ENCODE assay signal across 17 cellular contexts in genomic region chr10:70779685-70780369, GRCh38. TPM values are rescaled to one million over a fixed set of nuclear protein-coding genes. Genes with fewer than 3 reads are reported as not detected.
DNase-seq lines count a peak whose midpoint lies in the region; ATAC-seq and TF ChIP-seq lines count a peak whose summit lies in the region.
"Had no signal": no experiment of that assay in that cellular context is flagged by ENCODE, and none has a peak within 500 bp of the region (broad histone marks: within the 10 kb centered on the region; RNA-seq: fewer than 3 reads in every experiment).

No MANE protein-coding gene starts in this region.

- TF ChIP-seq EP300 in gastroesophageal sphincter (IDR thresholded peaks at IDR 0.05), result no peak

- peaks cover 6% of the 10 kb centered on the region for H3K4me1 Mint-ChIP-seq in T-helper 17 cell
- H3K4me1 Mint-ChIP-seq in CD8-positive, alpha-beta T cell (ENCODE audit: low read depth), result no peaks in the 10 kb centered on the region

- H3K4me3 Mint-ChIP-seq in T-helper 17 cell, result no peak overlapping the region
- H3K4me3 Mint-ChIP-seq in CD8-positive, alpha-beta T cell, result no peak overlapping the region
- H3K4me3 Mint-ChIP-seq: CD4-positive, alpha-beta T cell had no signal

- no peaks in the 10 kb centered on the region for H3K9me3 Mint-ChIP-seq in CD8-positive, alpha-beta T cell
- H3K9me3 Mint-ChIP-seq: CD4-positive, alpha-beta T cell had no signal

- CTCF ChIA-PET in CD8-positive, alpha-beta T cell (lab: Charles Lee), result interaction anchor here (0.8 kb wide), 1 partner anchor 230 kb away, joined by 3 read pairs; no protein-coding TSS in a partner anchor

- H3K36me3 ChIP-seq in heart left ventricle (no peaks in the 10 kb centered on the region), gastroesophageal sphincter (no peaks in the 10 kb centered on the region)
- H3K36me3 ChIP-seq in CD8-positive, alpha-beta T cell (ENCODE audit: insufficient read depth, low read length), result no peaks in the 10 kb centered on the region
- H3K36me3 ChIP-seq: MG63, SJSA1 had no signal

- H3K4me3 ChIP-seq in heart left ventricle (no peak overlapping the region), gastroesophageal sphincter (no peak overlapping the region)
- no peak overlapping the region for H3K4me3 ChIP-seq in CD8-positive, alpha-beta T cell (ENCODE audit: low read depth, low read length)
- H3K4me3 ChIP-seq: MG63, SJSA1 had no signal

- POLR2A ChIA-PET in CD8-positive, alpha-beta T cell (lab: Charles Lee), result no interaction called here

- no peak overlapping the region for H3K27ac Mint-ChIP-seq in T-helper 17 cell
- H3K27ac Mint-ChIP-seq in CD8-positive, alpha-beta T cell, result no peak overlapping the region
- H3K27ac Mint-ChIP-seq: CD4-positive, alpha-beta T cell had no signal

- H3K4me1 ChIP-seq in heart left ventricle (peaks cover 0 to 35% (median 1%) of the 10 kb centered on the region in 12 donors), gastroesophageal sphincter (no peaks in the 10 kb centered on the region)
- peaks cover 1% of the 10 kb centered on the region for H3K4me1 ChIP-seq in CD8-positive, alpha-beta T cell (ENCODE audit: insufficient read depth, low read length)
- H3K4me1 ChIP-seq: SJSA1 had no signal

- TF ChIP-seq CTCF in GM13977 (IDR thresholded peaks at IDR 0.05; ENCODE audit: extremely low read depth, insufficient read depth, missing control alignments), result no peak
- no peak for TF ChIP-seq CTCF in heart left ventricle (IDR thresholded peaks at IDR 0.05)
- no peak for TF ChIP-seq CTCF in gastroesophageal sphincter (IDR thresholded peaks at IDR 0.05)
- TF ChIP-seq CTCF in CD8-positive, alpha-beta T cell (IDR thresholded peaks at IDR 0.05), result no peak

- intact Hi-C loops in heart left ventricle (cut with DNase I), result no loop called here
- intact Hi-C loops in sciatic nerve (cut with DNase I), result no loop called here
- intact Hi-C loops in CD8-positive, alpha-beta T cell (cut with DNase I, micrococcal nuclease), result no loop called here

- H3K36me3 Mint-ChIP-seq in T-helper 17 cell (ENCODE audit: low read depth), result peaks cover 2% of the 10 kb centered on the region
- H3K36me3 Mint-ChIP-seq in CD8-positive, alpha-beta T cell, result no peaks in the 10 kb centered on the region

- DNase-seq in GM13977 (ENCODE audit: low spot score), result peak; percentile 11
- no peak for DNase-seq in T-helper 17 cell
- no peak for DNase-seq in heart left ventricle
- DNase-seq in sciatic nerve (ENCODE audit: low spot score), result no peak
- no peak for DNase-seq in hepatic stellate cell (ENCODE audit: low spot score)
- DNase-seq in COLO668 (lab: John Stamatoyannopoulos, UW; ENCODE audit: unreplicated experiment), result no peak
- no peak for DNase-seq in CD8-positive, alpha-beta T cell
- DNase-seq: activated gamma-delta T cell; CD4-positive, alpha-beta T cell; EL; MG63; occipital lobe had no signal

- in situ Hi-C loops in GM13977 (cut with MboI; ENCODE audit: low pct_unique_long_range_greater_than_20kb, low sequenced_read_pairs, unreplicated experiment), result no loop called here

- H3K27me3 ChIP-seq in heart left ventricle, result peaks cover 0 to 6% (median 0%) of the 10 kb centered on the region in 9 donors
- H3K27me3 ChIP-seq in gastroesophageal sphincter, result no peaks in the 10 kb centered on the region
- H3K27me3 ChIP-seq in CD8-positive, alpha-beta T cell (ENCODE audit: insufficient read depth, low read length), result no peaks in the 10 kb centered on the region
- H3K27me3 ChIP-seq: MG63, SJSA1 had no signal

- TF ChIP-seq POLR2A in heart left ventricle (IDR thresholded peaks at IDR 0.05) (no peak), gastroesophageal sphincter (IDR thresholded peaks at IDR 0.05) (no peak)

- ATAC-seq in T-helper 17 cell (peak; percentile 32), heart left ventricle (peak; percentile 19 to 59 (median 30)), sciatic nerve (peak; percentile 78), gastroesophageal sphincter (no peak)
- no peak for ATAC-seq in CD8-positive, alpha-beta T cell

- 80 to 89% (median 81%) methylated on average over 10 to 14 of the region's 14 CpGs for WGBS in heart left ventricle, 4 donors
- WGBS in gastroesophageal sphincter (ENCODE audit: low coverage in 1 of 2), 2 donors, result 87 to 93% methylated on average over 6 to 11 of the region's 14 CpGs

- H3K27ac ChIP-seq in heart left ventricle (no peak overlapping the region), gastroesophageal sphincter (no peak overlapping the region)
- no peak overlapping the region for H3K27ac ChIP-seq in CD8-positive, alpha-beta T cell (ENCODE audit: low read depth, low read length)
- H3K27ac ChIP-seq: SJSA1 had no signal

- peaks cover 25% of the 10 kb centered on the region for H3K27me3 Mint-ChIP-seq in T-helper 17 cell
- H3K27me3 Mint-ChIP-seq in CD8-positive, alpha-beta T cell (ENCODE audit: low read depth), result no peaks in the 10 kb centered on the region
- H3K27me3 Mint-ChIP-seq: CD4-positive, alpha-beta T cell had no signal

- H3K9me3 ChIP-seq in T-helper 17 cell (ENCODE audit: control insufficient read depth, low read length, poor library complexity, severe bottlenecking) (no peaks in the 10 kb centered on the region), heart left ventricle (no peaks in the 10 kb centered on the region), gastroesophageal sphincter (no peaks in the 10 kb centered on the region)
- no peaks in the 10 kb centered on the region for H3K9me3 ChIP-seq in CD8-positive, alpha-beta T cell (ENCODE audit: low read length)
- H3K9me3 ChIP-seq: MG63, SJSA1 had no signal

RNA-seq across cellular contexts. Expression of gene TBATA, which starts 5.3 kb away (rescaled TPM):
- not detected for total RNA-seq in T-helper 17 cell
- not detected for total RNA-seq in heart left ventricle
- not detected for polyA plus RNA-seq in heart left ventricle
- total RNA-seq in sciatic nerve, result not detected
- total RNA-seq in gastroesophageal sphincter, result not detected
- total RNA-seq in CD8-positive, alpha-beta T cell, result not detected
- total RNA-seq: activated CD8-positive, alpha-beta memory T cell treated with anti-CD3 and anti-CD28 coated beads for 36 hours; astrocyte; CD4-positive, alpha-beta T cell; dermis microvascular lymphatic vessel endothelial cell; occipital lobe; SJSA1 had no signal

RNA-seq across cellular contexts. Expression of gene SGPL1, which starts 35.9 kb away (rescaled TPM):
- total RNA-seq in T-helper 17 cell (10 to 100 TPM; 21.5 to 22.8 TPM), heart left ventricle (10 to 100 TPM in 8 of 9 donors, 1 to 10 TPM in 1; 9.0 to 32.3 (median 12.2) TPM), sciatic nerve (44.6 TPM), gastroesophageal sphincter (10 to 100 TPM; 23.0 to 28.1 (median 24.4) TPM)
- 10 to 100 TPM in 1 of 2 donors, 1 to 10 TPM in 1; 2.9 to 11.4 TPM for polyA plus RNA-seq in heart left ventricle
- total RNA-seq in CD8-positive, alpha-beta T cell, result 10 to 100 TPM; 14.5 to 15.5 TPM

Comparison
In these comparisons a context has a peak if more than half of its experiments do, and no peak if none do; other contexts are left out.
1. ATAC-seq: peak in T-helper 17 cell (single experiment), heart left ventricle (4 of 4) and sciatic nerve (single experiment); none in gastroesophageal sphincter (single experiment) and CD8-positive, alpha-beta T cell (single experiment).